1 cellular context compared by ENCODE assay signal in genomic region chr15:76905013-76905839, GRCh38.
A peak's percentile ranks its signal among the peaks of the same experiment; 100 is the strongest.
TF ChIP-seq lines count a peak whose summit lies in the region.

TSS of gene SCAPER (minus strand) at chr15:76905340. CDS start at chr15:76883817, 21,523 bp downstream.

TF ChIP-seq in HEK293, 187 proteins besides CTCF, POLR2A, EP300 and RAD21 (continued from another document and continues in another):
- TF ChIP-seq ZBTB10 (tag by site-specific recombination; IDR thresholded peaks at IDR 0.05): peak; percentile 99
- peak; percentile 66; the same call in 1 of the 2 replicates for TF ChIP-seq YY1 (tag by site-specific recombination; IDR thresholded peaks at IDR 0.05)
- no peak for TF ChIP-seq ZNF776 (tag by site-specific recombination; IDR thresholded peaks at IDR 0.05; ENCODE audit: borderline replicate concordance)
- no peak for TF ChIP-seq ZSCAN4 (tag by site-specific recombination; IDR thresholded peaks at IDR 0.05)
- TF ChIP-seq ZNF704 (tag by site-specific recombination; IDR thresholded peaks at IDR 0.05): no peak
- peak; percentile 70; the same call in 1 of the 2 replicates for TF ChIP-seq TRIM28 (IDR thresholded peaks at IDR 0.05; ENCODE audit: borderline replicate concordance, low read length)
- TF ChIP-seq ZNF449 (tag by site-specific recombination; IDR thresholded peaks at IDR 0.05): peak; percentile 28; the same call in 1 of the 2 replicates
- peak; percentile 36; the same call in 1 of the 2 replicates for TF ChIP-seq GLI4 (tag by site-specific recombination; IDR thresholded peaks at IDR 0.05)
- TF ChIP-seq ZNF202 (tag by site-specific recombination; IDR thresholded peaks at IDR 0.05; ENCODE audit: borderline replicate concordance): no peak
- TF ChIP-seq ZNF623 (tag by site-specific recombination; IDR thresholded peaks at IDR 0.05): no peak
- TF ChIP-seq ZNF174 (tag by site-specific recombination; IDR thresholded peaks at IDR 0.05): no peak
- no peak for TF ChIP-seq ZNF112 (tag by site-specific recombination; IDR thresholded peaks at IDR 0.05)
- peak; percentile 23; the same call in 1 of the 2 replicates for TF ChIP-seq ZNF24 (tag by site-specific recombination; IDR thresholded peaks at IDR 0.05)
- TF ChIP-seq ZNF488 (tag by site-specific recombination; IDR thresholded peaks at IDR 0.05): 0 out of 2 replicates have a peak, but pooled peaks have one; percentile 15
- TF ChIP-seq ZSCAN30 (tag by site-specific recombination; IDR thresholded peaks at IDR 0.05): no peak
- no peak for TF ChIP-seq ZNF280C (tag by site-specific recombination; IDR thresholded peaks at IDR 0.05)
- no peak for TF ChIP-seq ZNF768 (tag by site-specific recombination; IDR thresholded peaks at IDR 0.05)
- TF ChIP-seq ZNF366 (tag by site-specific recombination; conservative IDR thresholded peaks at IDR 0.05): no peak
- TF ChIP-seq ZNF843 (tag by site-specific recombination; IDR thresholded peaks at IDR 0.05): peak; percentile 59; the same call in 1 of the 2 replicates
- TF ChIP-seq WT1 (tag by site-specific recombination; IDR thresholded peaks at IDR 0.05): peak; percentile 82
- no peak for TF ChIP-seq REST (tag by site-specific recombination; IDR thresholded peaks at IDR 0.05)
- no peak for TF ChIP-seq ZNF426 (tag by site-specific recombination; IDR thresholded peaks at IDR 0.05)
- TF ChIP-seq GLIS1 (tag by site-specific recombination; IDR thresholded peaks at IDR 0.05): peak; percentile 61
- no peak for TF ChIP-seq ZNF274 (IDR thresholded peaks at IDR 0.05; ENCODE audit: low read length)
- TF ChIP-seq ZNF274 (tag by site-specific recombination; IDR thresholded peaks at IDR 0.05; ENCODE audit: borderline replicate concordance): no peak
- 0 out of 2 replicates have a peak, but pooled peaks have one; percentile 31 for TF ChIP-seq HOXC10 (CRISPR knock-in tag; IDR thresholded peaks at IDR 0.05)
- TF ChIP-seq ZNF521 (tag by site-specific recombination; IDR thresholded peaks at IDR 0.05): no peak
- TF ChIP-seq ELK4 (IDR thresholded peaks at IDR 0.05; ENCODE audit: borderline replicate concordance, low read depth, low read length): no peak; the same call in 1 of the 2 replicates
- no peak for TF ChIP-seq ZNF23 (tag by site-specific recombination; IDR thresholded peaks at IDR 0.05; ENCODE audit: borderline replicate concordance)
- no peak for TF ChIP-seq ZNF37A (tag by site-specific recombination; IDR thresholded peaks at IDR 0.05)
- no peak for TF ChIP-seq ZNF423 (tag by site-specific recombination; IDR thresholded peaks at IDR 0.05)
- peak; percentile 49; the same call in 1 of the 2 replicates for TF ChIP-seq ZIC2 (tag by site-specific recombination; IDR thresholded peaks at IDR 0.05)
- TF ChIP-seq ZNF132 (tag by site-specific recombination; IDR thresholded peaks at IDR 0.05; ENCODE audit: borderline replicate concordance): no peak
- no peak for TF ChIP-seq ZNF416 (tag by site-specific recombination; IDR thresholded peaks at IDR 0.05)
- no peak for TF ChIP-seq BCL6B (tag by site-specific recombination; IDR thresholded peaks at IDR 0.05)
- TF ChIP-seq ZNF155 (tag by site-specific recombination; IDR thresholded peaks at IDR 0.05): no peak
- TF ChIP-seq ZNF596 (tag by site-specific recombination; IDR thresholded peaks at IDR 0.05): no peak
- no peak for TF ChIP-seq OVOL3 (tag by site-specific recombination; IDR thresholded peaks at IDR 0.05)
- TF ChIP-seq PRDM6 (tag by site-specific recombination; IDR thresholded peaks at IDR 0.05): no peak
- peak; percentile 74 for TF ChIP-seq BCL11B (tag by site-specific recombination; IDR thresholded peaks at IDR 0.05; ENCODE audit: low read depth)
- no peak for TF ChIP-seq MYNN (tag by site-specific recombination; IDR thresholded peaks at IDR 0.05; ENCODE audit: borderline replicate concordance)
- no peak for TF ChIP-seq SALL2 (tag by site-specific recombination; IDR thresholded peaks at IDR 0.05; ENCODE audit: borderline replicate concordance)
- TF ChIP-seq ZNF639 (tag by site-specific recombination; IDR thresholded peaks at IDR 0.05): peak; percentile 53; the same call in 1 of the 2 replicates
- TF ChIP-seq ZNF266 (tag by site-specific recombination; IDR thresholded peaks at IDR 0.05; ENCODE audit: low read depth): no peak
